ENCODE assay signal across 1 cellular context in the genomic region with DNA sequence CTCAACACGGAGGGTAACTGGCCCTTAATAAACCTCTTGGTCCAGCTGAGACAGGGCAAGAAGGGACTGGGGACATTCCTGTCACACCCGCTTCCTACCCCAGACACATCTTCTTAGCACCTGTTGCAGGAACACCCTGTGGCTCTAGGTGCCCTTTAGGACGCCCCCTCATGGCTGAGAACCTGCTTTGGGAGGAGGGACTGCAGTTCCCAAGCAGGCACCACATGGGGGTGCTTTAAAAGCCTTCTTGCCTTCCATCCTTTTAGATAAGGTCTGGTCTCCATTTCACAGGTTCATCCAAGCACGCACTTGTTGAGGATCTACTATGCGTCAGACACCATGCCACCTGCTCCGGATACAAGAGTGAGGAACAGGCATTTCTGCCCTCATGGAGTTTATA.
A peak's percentile ranks its signal among the peaks of the same experiment; 100 is the strongest.
TF ChIP-seq lines count a peak whose summit lies in the region.

No MANE protein-coding gene starts in this region.

TF ChIP-seq in K562, 482 proteins besides CTCF, POLR2A, EP300 and RAD21:
- TF ChIP-seq CTBP1 (IDR thresholded peaks at IDR 0.05; ENCODE audit: borderline replicate concordance) (peak; percentile 33; the same call in 1 of the 2 replicates), RAD51 (IDR thresholded peaks at IDR 0.05; ENCODE audit: borderline replicate concordance, low read depth) (no peak), NKRF (IDR thresholded peaks at IDR 0.05; ENCODE audit: borderline replicate concordance) (no peak), RUNX1 (IDR thresholded peaks at IDR 0.05; ENCODE audit: low read depth) (no peak), DEAF1 (CRISPR knock-in tag; IDR thresholded peaks at IDR 0.05) (peak; percentile 31; the same call in 1 of the 2 replicates), SMC3 (conservative IDR thresholded peaks at IDR 0.05; ENCODE audit: insufficient read depth, low read depth, low read length) (0 out of 2 replicates have a peak, but pooled peaks have one; percentile 30), ZSCAN29 (IDR thresholded peaks at IDR 0.05) (no peak), ZNF324 (CRISPR knock-in tag; IDR thresholded peaks at IDR 0.05) (no peak), EGR1 (conservative IDR thresholded peaks at IDR 0.05) (0 out of 2 replicates have a peak, but pooled peaks have one; percentile 8), ETV5 (CRISPR knock-in tag; IDR thresholded peaks at IDR 0.05; ENCODE audit: low read depth) (peak; percentile 32; the same call in 1 of the 2 replicates), YY1 (IDR thresholded peaks at IDR 0.05; ENCODE audit: borderline replicate concordance in 1 of 3, control insufficient read depth in 1 of 3, extremely low read depth in 1 of 3, insufficient read depth in 3 of 3, insufficient read length in 1 of 3, insufficient replicate concordance in 2 of 3, low read depth in 1 of 3, low read length in 2 of 3) (peak in 1 of 3 experiments; percentile 8), PTTG1 (tag; IDR thresholded peaks at IDR 0.05; ENCODE audit: low read depth) (no peak), CREB5 (CRISPR knock-in tag; IDR thresholded peaks at IDR 0.05) (no peak), TCF3 (CRISPR knock-in tag; IDR thresholded peaks at IDR 0.05) (no peak), RCOR1 (IDR thresholded peaks at IDR 0.05; ENCODE audit: borderline replicate concordance in 1 of 2, low read depth in 2 of 2, low read length in 2 of 2) (0 out of 4 replicates have a peak, but pooled peaks of 1 of the 2 experiments have one; percentile 40)
- TF ChIP-seq, protein P1, sequence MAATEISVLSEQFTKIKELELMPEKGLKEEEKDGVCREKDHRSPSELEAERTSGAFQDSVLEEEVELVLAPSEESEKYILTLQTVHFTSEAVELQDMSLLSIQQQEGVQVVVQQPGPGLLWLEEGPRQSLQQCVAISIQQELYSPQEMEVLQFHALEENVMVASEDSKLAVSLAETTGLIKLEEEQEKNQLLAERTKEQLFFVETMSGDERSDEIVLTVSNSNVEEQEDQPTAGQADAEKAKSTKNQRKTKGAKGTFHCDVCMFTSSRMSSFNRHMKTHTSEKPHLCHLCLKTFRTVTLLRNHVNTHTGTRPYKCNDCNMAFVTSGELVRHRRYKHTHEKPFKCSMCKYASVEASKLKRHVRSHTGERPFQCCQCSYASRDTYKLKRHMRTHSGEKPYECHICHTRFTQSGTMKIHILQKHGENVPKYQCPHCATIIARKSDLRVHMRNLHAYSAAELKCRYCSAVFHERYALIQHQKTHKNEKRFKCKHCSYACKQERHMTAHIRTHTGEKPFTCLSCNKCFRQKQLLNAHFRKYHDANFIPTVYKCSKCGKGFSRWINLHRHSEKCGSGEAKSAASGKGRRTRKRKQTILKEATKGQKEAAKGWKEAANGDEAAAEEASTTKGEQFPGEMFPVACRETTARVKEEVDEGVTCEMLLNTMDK (IDR thresholded peaks at IDR 0.05; ENCODE audit: borderline replicate concordance, insufficient read depth, low read depth, low read length, poor library complexity, severe bottlenecking), result peak; percentile 69
